In genomic region chr11:43834291-43834690, GRCh38 we compare ENCODE assay signal across 19 cellular contexts.
"Had no signal": no experiment of that assay in that cellular context is flagged by ENCODE, and none has a peak within 500 bp of the region (broad histone marks: within the 10 kb centered on the region; RNA-seq: fewer than 3 reads in every experiment).

No MANE protein-coding gene starts in this region.

- H3K4me3 ChIP-seq: heart left ventricle, mucosa of descending colon, neural progenitor cell, psoas muscle, skin epidermis, testis had no signal

- H3K36me3 ChIP-seq: neural progenitor cell had no signal

- ATAC-seq: heart left ventricle; psoas muscle; right cardiac atrium; stimulated activated naive CD8-positive, alpha-beta T cell treated with anti-CD3 and anti-CD28 coated beads, Interleukin-15, amount 100 ng/mL, for 72 hours; T-helper 17 cell had no signal

- H3K27ac Mint-ChIP-seq: activated naive CD8-positive, alpha-beta T cell; endodermal cell; memory B cell; stimulated activated naive CD8-positive, alpha-beta T cell treated with anti-CD3 and anti-CD28 coated beads, Interleukin-15, amount 100 ng/mL, for 72 hours; T-helper 17 cell had no signal

- H3K27ac ChIP-seq: heart left ventricle, neural progenitor cell, psoas muscle, skin epidermis, testis, VCaP had no signal

- H3K27me3 Mint-ChIP-seq: activated naive CD8-positive, alpha-beta T cell; memory B cell; naive B cell; stimulated activated naive CD8-positive, alpha-beta T cell treated with anti-CD3 and anti-CD28 coated beads, Interleukin-15, amount 100 ng/mL, for 72 hours; T-helper 17 cell; type B pancreatic cell had no signal

- H3K9me3 Mint-ChIP-seq: endodermal cell; memory B cell; naive B cell; neural progenitor cell; stimulated activated naive CD8-positive, alpha-beta T cell treated with anti-CD3 and anti-CD28 coated beads, Interleukin-15, amount 100 ng/mL, for 72 hours; type B pancreatic cell had no signal

- H3K4me1 ChIP-seq: testis had no signal

- H3K9me3 ChIP-seq: heart left ventricle, mucosa of descending colon, psoas muscle, testis had no signal

- H3K4me3 Mint-ChIP-seq: activated naive CD8-positive, alpha-beta T cell; endodermal cell; memory B cell; naive B cell; neural progenitor cell; stimulated activated naive CD8-positive, alpha-beta T cell treated with anti-CD3 and anti-CD28 coated beads, Interleukin-15, amount 100 ng/mL, for 72 hours; T-helper 17 cell; type B pancreatic cell had no signal

- DNase-seq: activated CD4-positive, alpha-beta T cell treated with anti-CD3 and anti-CD28 coated beads for 1 hour; activated CD4-positive, alpha-beta T cell treated with anti-CD3 and anti-CD28 coated beads, Interleukin-2, amount 50 U/mL, for 4 hours; endodermal cell; heart left ventricle; mucosa of descending colon; naive B cell; psoas muscle; right cardiac atrium; stimulated activated CD4-positive, alpha-beta T cell treated with anti-CD3 and anti-CD28 coated beads, Interleukin-4, amount 100 ng/mL, for 1 hour; stimulated activated naive CD8-positive, alpha-beta T cell treated with anti-CD3 and anti-CD28 coated beads, Interleukin-15, amount 100 ng/mL, for 72 hours; T-helper 17 cell; testis had no signal

- H3K4me1 Mint-ChIP-seq: memory B cell, T-helper 17 cell had no signal

- H3K27me3 ChIP-seq: dorsolateral prefrontal cortex, heart left ventricle, neural progenitor cell, testis had no signal
